ENCODE assay signal across 8 cellular contexts in the genomic region with DNA sequence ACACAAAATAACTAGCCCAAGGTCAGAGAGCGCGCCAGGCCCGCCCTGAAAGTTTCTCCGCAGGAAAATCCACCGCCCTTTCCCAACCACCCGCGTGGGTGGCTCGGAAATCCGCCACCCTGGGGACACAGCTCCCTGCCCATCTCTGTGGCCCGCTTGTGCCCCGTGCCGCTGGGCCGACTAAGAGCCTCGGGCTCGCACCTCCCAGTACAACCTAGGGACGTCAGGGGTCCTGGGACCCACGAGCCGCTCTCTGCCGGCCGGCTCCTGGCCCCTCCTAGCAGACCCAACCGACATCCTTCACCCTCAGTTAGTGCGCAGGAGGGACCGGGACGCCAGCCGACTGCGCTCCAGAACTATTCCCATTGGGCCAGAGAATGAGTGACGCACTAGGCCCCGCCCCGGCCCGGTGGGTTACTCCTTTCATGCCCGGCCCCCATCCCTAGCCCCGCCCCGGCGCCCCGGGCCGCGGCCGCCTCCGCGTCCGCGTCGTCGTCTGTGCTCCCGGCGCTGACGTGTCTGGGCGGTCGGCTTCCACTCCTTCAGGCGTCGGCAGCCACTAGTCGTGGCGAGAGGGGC. TPM values are rescaled to one million over a fixed set of nuclear protein-coding genes. Genes with fewer than 3 reads are reported as not detected.
DNase-seq lines count a peak whose midpoint lies in the region; ATAC-seq and TF ChIP-seq lines count a peak whose summit lies in the region.

No MANE protein-coding gene starts in this region.

- ATAC-seq in GM19324 (IDR thresholded peaks at IDR 0.05; ENCODE audit: low FRiP score, unreplicated experiment) (peak; percentile 94), HG03460 (IDR thresholded peaks at IDR 0.05; ENCODE audit: unreplicated experiment) (peak; percentile 94)

- H3K9me3 ChIP-seq in BLaER1: no peaks in the 10 kb centered on the region
- H3K9me3 ChIP-seq in colonic mucosa: no peaks in the 10 kb centered on the region

- H3K36me3 ChIP-seq in BLaER1 (peaks cover 3% of the 10 kb centered on the region; the same call in 1 of the 2 replicates), colonic mucosa (no peaks in the 10 kb centered on the region)

- H3K4me1 ChIP-seq in BLaER1: peaks cover 16% of the 10 kb centered on the region
- peaks cover 6% of the 10 kb centered on the region for H3K4me1 ChIP-seq in colonic mucosa

- H4K20me1 ChIP-seq in BLaER1: no peaks in the 10 kb centered on the region; the same call in 1 of the 2 replicates

- H3K27ac ChIP-seq in BLaER1: peak overlapping the region; percentile 86
- H3K27ac ChIP-seq in colonic mucosa: peak overlapping the region; percentile 98

- peak overlapping the region; percentile 95 for H3K4me2 ChIP-seq in BLaER1

- no peak for TF ChIP-seq CTCF in colonic mucosa (IDR thresholded peaks at IDR 0.05)

- H3K27me3 ChIP-seq in BLaER1 (no peaks in the 10 kb centered on the region), colonic mucosa (no peaks in the 10 kb centered on the region)

- H3K4me3 ChIP-seq in BLaER1: peak overlapping the region; percentile 92
- peak overlapping the region; percentile 90 for H3K4me3 ChIP-seq in colonic mucosa

- H3K9ac ChIP-seq in BLaER1: peak overlapping the region; percentile 91
- H3K9ac ChIP-seq in colonic mucosa (ENCODE audit: low read depth in 2 of 2, low read length in 2 of 2): peak overlapping the region; percentile 76 to 96

- intact Hi-C loops in colonic mucosa (cut with DNase I): no loop called here

- DNase-seq in NCI-H524 treated with DMSO at 0.1 percent for 48 hours (lab: John Stamatoyannopoulos, UW) (peak; percentile 58), colonic mucosa (peak; percentile 100), left kidney (ENCODE audit: low read depth, low spot score) (peak; percentile 99)
- peak; percentile 99 for DNase-seq in activated CD4-positive, alpha-beta T cell treated with anti-CD3 and anti-CD28 coated beads for 48 hours
- DNase-seq in stimulated activated CD4-positive, alpha-beta T cell treated with anti-CD3 and anti-CD28 coated beads, Interleukin-1b, Interleukin-23, amount 100 ng/mL, for 48 hours: peak; percentile 97

RNA-seq across cellular contexts. Expression of a gene that starts 0.4 kb away (rescaled TPM):
- 100 to 1,000 TPM in 1 of 2 donors, 10 to 100 TPM in 1; 79.5 to 144 TPM for total RNA-seq in colonic mucosa

Comparison
In these comparisons a context has a peak if more than half of its experiments do, and no peak if none do; other contexts are left out.
1. Peak in every context shown above with its lines: DNase-seq, ATAC-seq, H3K4me3 ChIP-seq and H3K27ac ChIP-seq.